21 cellular contexts compared by ENCODE assay signal in the genomic region with DNA sequence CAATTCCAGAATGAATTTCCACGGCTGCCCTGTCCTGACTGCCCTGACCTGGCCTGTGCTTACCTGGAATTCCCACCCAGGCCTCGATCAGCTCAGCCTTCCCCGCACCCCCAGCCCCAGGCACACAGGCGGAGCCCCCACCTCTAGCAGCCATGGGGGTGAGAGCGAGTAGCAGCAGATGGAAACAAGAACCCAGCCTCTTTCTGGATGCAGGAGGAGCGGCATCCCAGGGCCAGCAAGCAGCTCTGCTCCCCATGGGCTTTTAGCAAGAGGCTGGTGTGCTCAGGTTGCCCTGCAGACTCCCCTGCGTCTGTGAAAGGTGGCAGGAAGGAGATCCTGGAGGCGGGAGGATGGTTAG.
"Had no signal": no experiment of that assay in that cellular context is flagged by ENCODE, and none has a peak within 500 bp of the region (broad histone marks: within the 10 kb centered on the region; RNA-seq: fewer than 3 reads in every experiment).

No MANE protein-coding gene starts in this region.

- H3K27ac ChIP-seq: epithelial cell of prostate, esophagus muscularis mucosa, gastrocnemius medialis, lower lobe of right lung, neural progenitor cell, parathyroid adenoma, prostate gland had no signal

- H2AFZ ChIP-seq: neural progenitor cell, parathyroid adenoma had no signal

- H3K9ac ChIP-seq: neural progenitor cell, parathyroid adenoma had no signal

- H3K4me3 ChIP-seq: esophagus muscularis mucosa, gastrocnemius medialis, left ventricle myocardium inferior, lower lobe of right lung, neural progenitor cell, prostate gland had no signal

- DNase-seq: effector memory CD4-positive, alpha-beta T cell; gastrocnemius medialis; glutamatergic neuron; islet precursor cell; left cardiac atrium; left ventricle myocardium inferior; lower lobe of right lung; natural killer cell; occipital lobe; retina; small intestine; stimulated activated CD4-positive, alpha-beta T cell treated with anti-CD3 and anti-CD28 coated beads, Interleukin-2, amount 100 ng/mL, for 48 hours; stimulated activated naive CD4-positive, alpha-beta T cell treated with Interleukin-2 at 50 U/mL for 16 hours; trophoblast cell had no signal

- H3K4me1 Mint-ChIP-seq: memory B cell had no signal

- H3K36me3 Mint-ChIP-seq: memory B cell, mesothelial cell of epicardium, natural killer cell, neural progenitor cell had no signal

- H3K27ac Mint-ChIP-seq: memory B cell, mesothelial cell of epicardium, natural killer cell, neural progenitor cell had no signal

- H3K9me3 Mint-ChIP-seq: memory B cell, mesothelial cell of epicardium, natural killer cell, neural progenitor cell had no signal

- H3K4me2 ChIP-seq: neural progenitor cell had no signal

- H3K36me3 ChIP-seq: gastrocnemius medialis, left ventricle myocardium inferior, lower lobe of right lung, neural progenitor cell, prostate gland had no signal

- H3K27me3 ChIP-seq: gastrocnemius medialis, neural progenitor cell had no signal

- H3K27me3 Mint-ChIP-seq: memory B cell had no signal

- H3K4me3 Mint-ChIP-seq: memory B cell, mesothelial cell of epicardium, natural killer cell, neural progenitor cell had no signal

- H3K9me3 ChIP-seq: esophagus muscularis mucosa, gastrocnemius medialis, left ventricle myocardium inferior, lower lobe of right lung, prostate gland had no signal

- ATAC-seq: gastrocnemius medialis, left cardiac atrium, lower lobe of right lung, natural killer cell had no signal

- H3K4me1 ChIP-seq: gastrocnemius medialis, lower lobe of right lung, neural progenitor cell, parathyroid adenoma, prostate gland had no signal
